In the genomic region with DNA sequence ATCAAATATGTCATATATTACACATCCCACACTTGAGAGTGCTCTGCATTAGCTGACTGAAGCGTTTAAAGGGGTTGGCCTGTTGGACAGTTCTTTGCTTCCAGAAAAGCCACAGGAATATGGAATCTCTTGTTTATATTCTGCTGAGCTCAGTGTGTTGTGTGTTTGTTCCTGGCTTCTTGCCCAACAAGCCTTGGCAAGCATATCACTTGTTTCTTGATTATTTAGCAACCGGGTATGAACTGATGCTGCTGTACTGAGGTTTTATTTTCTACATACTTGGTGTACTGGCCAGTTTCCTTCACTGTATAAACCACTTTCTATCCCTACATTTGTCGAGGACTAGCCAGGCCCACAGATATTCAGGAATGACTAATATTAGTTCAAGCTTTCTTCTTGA, we compare ENCODE assay signal across 10 cellular contexts.
DNase-seq lines count a peak whose midpoint lies in the region; ATAC-seq lines count a peak whose summit lies in the region.
"Had no signal": no experiment of that assay in that cellular context is flagged by ENCODE, and none has a peak within 500 bp of the region (broad histone marks: within the 10 kb centered on the region; RNA-seq: fewer than 3 reads in every experiment).

No MANE protein-coding gene starts in this region.

- no peaks in the 10 kb centered on the region for H3K36me3 ChIP-seq in HAP-1 (replicated peaks)
- H3K36me3 ChIP-seq: tibial artery had no signal

- peak; percentile 56 for DNase-seq in DMS53 (lab: John Stamatoyannopoulos, UW)
- peak; percentile 82 for DNase-seq in NCI-H2029 (lab: John Stamatoyannopoulos, UW)
- DNase-seq in cerebellum (ENCODE audit: low spot score), result peak; percentile 13
- peak; percentile 85 for DNase-seq in myocyte (ENCODE audit: low read depth)
- DNase-seq in HAP-1 (ENCODE audit: low spot score in 2 of 2), result no peak
- DNase-seq: activated naive CD4-positive, alpha-beta T cell had no signal

- in situ Hi-C loops in HAP-1 (cut with MboI; ENCODE audit: low sequenced_read_pairs), result no loop called here

- H3K9me3 ChIP-seq in HAP-1, result no peaks in the 10 kb centered on the region
- H3K9me3 ChIP-seq: tibial artery had no signal

- no peaks in the 10 kb centered on the region for H3K4me1 ChIP-seq in HAP-1
- H3K4me1 ChIP-seq: tibial artery had no signal

- H3K4me3 ChIP-seq in HAP-1, result no peak overlapping the region
- H3K4me3 ChIP-seq: tibial artery had no signal

- ATAC-seq in HG02763 (IDR thresholded peaks at IDR 0.05; ENCODE audit: unreplicated experiment), result no peak
- ATAC-seq in GM21529 (IDR thresholded peaks at IDR 0.05; ENCODE audit: unreplicated experiment), result no peak
- no peak for ATAC-seq in GM21390 (IDR thresholded peaks at IDR 0.05; ENCODE audit: unreplicated experiment)

- no peaks in the 10 kb centered on the region for H3K27me3 ChIP-seq in HAP-1 (ENCODE audit: low read depth)
- H3K27me3 ChIP-seq: tibial artery had no signal

Comparison
In these comparisons a context has a peak if more than half of its experiments do, and no peak if none do; other contexts are left out.
1. DNase-seq: peak in DMS53 (single experiment), NCI-H2029 (single experiment), cerebellum (single experiment) and myocyte (single experiment); none in HAP-1 (0 of 2).